ENCODE assay signal across 8 cellular contexts in genomic region chr6:7108964-7109836, GRCh38. TPM values are rescaled to one million over a fixed set of nuclear protein-coding genes. Genes with fewer than 3 reads are reported as not detected.
DNase-seq lines count a peak whose midpoint lies in the region; ATAC-seq and TF ChIP-seq lines count a peak whose summit lies in the region.

No MANE protein-coding gene starts in this region.

- peaks cover 46% of the 10 kb centered on the region for H4K20me1 ChIP-seq in SK-N-SH (ENCODE audit: insufficient read depth)

- no TSS peak for BruUV-seq in Caco-2 (replicated peaks; lab: Mats Ljungman, UMichigan)

- H3K9me3 Mint-ChIP-seq in Caco-2 (ENCODE audit: unreplicated experiment): no peaks in the 10 kb centered on the region

- ATAC-seq in left ventricle myocardium superior (peak; percentile 59), GM21360 (IDR thresholded peaks at IDR 0.05; ENCODE audit: unreplicated experiment) (no peak), GM18858 (IDR thresholded peaks at IDR 0.05; ENCODE audit: unreplicated experiment) (no peak)

- CTCF ChIA-PET in Caco-2 (lab: Charles Lee): interaction anchor here (0.6 kb wide), 1 partner anchor 118 kb away, joined by 5 read pairs; no protein-coding TSS in a partner anchor
- CTCF ChIA-PET in SK-N-SH (lab: Yijun Ruan, JAX): no interaction called here

- peak overlapping the region; percentile 40; the same call in 1 of the 2 replicates for H2AFZ ChIP-seq in SK-N-SH (ENCODE audit: low read depth)

- H3K4me3 Mint-ChIP-seq in Caco-2 (ENCODE audit: unreplicated experiment): peak overlapping the region; percentile 68

- peak overlapping the region; percentile 95 for H3K9ac ChIP-seq in SK-N-SH

- peaks cover 5% of the 10 kb centered on the region for H3F3A ChIP-seq in SK-N-SH (replicated peaks; ENCODE audit: insufficient read depth)

- no peak for TF ChIP-seq CTCF in Caco-2 (IDR thresholded peaks at IDR 0.05; ENCODE audit: insufficient read depth in 1 of 2, low read depth in 1 of 2, low read length in 1 of 2, severe bottlenecking in 1 of 2, unreplicated experiment in 1 of 2)
- TF ChIP-seq CTCF in SK-N-SH (IDR thresholded peaks at IDR 0.05): no peak

- H3K4me3 ChIP-seq in Caco-2 (ENCODE audit: low read depth, low read length) (peak overlapping the region; percentile 63), SK-N-SH (ENCODE audit: low read depth in 2 of 2, low read length in 1 of 2) (peak overlapping the region; percentile 89 to 100)

- peak overlapping the region; percentile 83 for H3K4me2 ChIP-seq in SK-N-SH

- peaks cover 18% of the 10 kb centered on the region for H3K4me1 Mint-ChIP-seq in Caco-2 (ENCODE audit: low read depth, unreplicated experiment)

- peaks cover 53% of the 10 kb centered on the region for H3K79me2 ChIP-seq in SK-N-SH (ENCODE audit: insufficient read depth)

- H3K4me1 ChIP-seq in Caco-2 (peaks cover 27% of the 10 kb centered on the region), SK-N-SH (ENCODE audit: control insufficient read depth in 1 of 2, insufficient read depth in 2 of 2, low read depth in 1 of 2, low read length in 1 of 2) (peaks cover 6 to 28% of the 10 kb centered on the region in 2 experiments; a peak in 2 of 4 replicates)

- H3K36me3 Mint-ChIP-seq in Caco-2 (ENCODE audit: insufficient read depth, unreplicated experiment): peaks cover 7% of the 10 kb centered on the region

- H3K9me2 ChIP-seq in SK-N-SH: no peaks in the 10 kb centered on the region

- H3K27me3 ChIP-seq in Caco-2 (replicated peaks; ENCODE audit: control insufficient read depth, insufficient read depth, low read length) (no peaks in the 10 kb centered on the region), SK-N-SH (ENCODE audit: insufficient read depth) (no peaks in the 10 kb centered on the region)

- peak overlapping the region in 1 of 2 experiments; percentile 64; a peak in 3 of 4 replicates for H3K27ac ChIP-seq in SK-N-SH (ENCODE audit: low read depth in 2 of 2, low read length in 1 of 2)

- POLR2A ChIA-PET in Caco-2 (lab: Charles Lee) (interaction anchor here (0.6 kb wide), 1 partner anchor 89 kb away, joined by 5 read pairs; no protein-coding TSS in a partner anchor), SK-N-SH (lab: Yijun Ruan, JAX) (interaction anchor here (0.6 kb wide), 1 partner anchor 44 kb away, joined by 4 read pairs; no protein-coding TSS in a partner anchor)

- TF ChIP-seq RAD21 in SK-N-SH (IDR thresholded peaks at IDR 0.05; ENCODE audit: low read length): no peak

- DNase-seq in Caco-2: peak; percentile 52 to 56
- DNase-seq in HK-2 (ENCODE audit: unreplicated experiment): peak; percentile 37
- peak; percentile 44 for DNase-seq in SK-N-SH
- DNase-seq in amniotic stem cell (lab: John Stamatoyannopoulos, UW): peak; percentile 55
- DNase-seq in left ventricle myocardium superior: peak; percentile 68
- peak; percentile 53 for DNase-seq in retina

- no peaks in the 10 kb centered on the region for H3K27me3 Mint-ChIP-seq in Caco-2 (ENCODE audit: insufficient read depth, unreplicated experiment)

- intact Hi-C loops in Caco-2 (cut with micrococcal nuclease; ENCODE audit: unreplicated experiment): loop anchor here (5.0 kb wide), 1 partner anchor 133 kb away; no protein-coding TSS in a partner anchor
- intact Hi-C loops in left ventricle myocardium superior (cut with micrococcal nuclease): no loop called here

- 4% methylated on average over 14 of the region's 86 CpGs for WGBS in SK-N-SH (ENCODE audit: low lambda C conversion rate)

- no peaks in the 10 kb centered on the region for H3K36me3 ChIP-seq in Caco-2 (ENCODE audit: control insufficient read depth, insufficient read depth, low read length)
- H3K36me3 ChIP-seq in SK-N-SH (replicated peaks in 1 of 2; ENCODE audit: control insufficient read depth in 1 of 2, insufficient read depth in 2 of 2, low read length in 1 of 2): no peaks in the 10 kb centered on the region

- no peaks in the 10 kb centered on the region for H3K9me3 ChIP-seq in Caco-2
- H3K9me3 ChIP-seq in SK-N-SH: no peaks in the 10 kb centered on the region

- TF ChIP-seq EP300 in SK-N-SH (IDR thresholded peaks at IDR 0.05; ENCODE audit: borderline replicate concordance in 1 of 2, low read depth in 1 of 2, low read length in 1 of 2): no peak

- H3K27ac Mint-ChIP-seq in Caco-2 (ENCODE audit: unreplicated experiment): no peak overlapping the region

TF ChIP-seq in SK-N-SH, 30 proteins besides CTCF, POLR2A, EP300 and RAD21:
- TF ChIP-seq TAF1 (IDR thresholded peaks at IDR 0.05; ENCODE audit: borderline replicate concordance, low read depth, low read length): no peak
- no peak for TF ChIP-seq RXRA (IDR thresholded peaks at IDR 0.05; ENCODE audit: borderline replicate concordance, low read depth)
- TF ChIP-seq MXI1 (IDR thresholded peaks at IDR 0.05; ENCODE audit: low read depth, low read length): no peak
- no peak for TF ChIP-seq TEAD4 (IDR thresholded peaks at IDR 0.05; ENCODE audit: borderline replicate concordance, insufficient read depth)
- no peak for TF ChIP-seq TCF12 (IDR thresholded peaks at IDR 0.05)
- no peak for TF ChIP-seq FOXM1 (IDR thresholded peaks at IDR 0.05; ENCODE audit: low read depth)
- TF ChIP-seq, protein P1, sequence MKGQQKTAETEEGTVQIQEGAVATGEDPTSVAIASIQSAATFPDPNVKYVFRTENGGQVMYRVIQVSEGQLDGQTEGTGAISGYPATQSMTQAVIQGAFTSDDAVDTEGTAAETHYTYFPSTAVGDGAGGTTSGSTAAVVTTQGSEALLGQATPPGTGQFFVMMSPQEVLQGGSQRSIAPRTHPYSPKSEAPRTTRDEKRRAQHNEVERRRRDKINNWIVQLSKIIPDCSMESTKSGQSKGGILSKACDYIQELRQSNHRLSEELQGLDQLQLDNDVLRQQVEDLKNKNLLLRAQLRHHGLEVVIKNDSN (IDR thresholded peaks at IDR 0.05; ENCODE audit: borderline replicate concordance, low read depth): no peak
- TF ChIP-seq GATA2 (CRISPR knock-in tag; IDR thresholded peaks at IDR 0.05): no peak
- TF ChIP-seq NFIC (IDR thresholded peaks at IDR 0.05; ENCODE audit: borderline replicate concordance): no peak
- TF ChIP-seq, protein P2, sequence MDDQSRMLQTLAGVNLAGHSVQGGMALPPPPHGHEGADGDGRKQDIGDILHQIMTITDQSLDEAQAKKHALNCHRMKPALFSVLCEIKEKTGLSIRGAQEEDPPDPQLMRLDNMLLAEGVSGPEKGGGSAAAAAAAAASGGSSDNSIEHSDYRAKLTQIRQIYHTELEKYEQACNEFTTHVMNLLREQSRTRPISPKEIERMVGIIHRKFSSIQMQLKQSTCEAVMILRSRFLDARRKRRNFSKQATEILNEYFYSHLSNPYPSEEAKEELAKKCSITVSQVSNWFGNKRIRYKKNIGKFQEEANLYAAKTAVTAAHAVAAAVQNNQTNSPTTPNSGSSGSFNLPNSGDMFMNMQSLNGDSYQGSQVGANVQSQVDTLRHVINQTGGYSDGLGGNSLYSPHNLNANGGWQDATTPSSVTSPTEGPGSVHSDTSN (IDR thresholded peaks at IDR 0.05): no peak
- no peak for TF ChIP-seq USF2 (IDR thresholded peaks at IDR 0.05; ENCODE audit: borderline replicate concordance, low read depth, low read length)
- no peak for TF ChIP-seq ELF1 (IDR thresholded peaks at IDR 0.05)
- TF ChIP-seq RFX5 (IDR thresholded peaks at IDR 0.05; ENCODE audit: low read length): no peak
- no peak for TF ChIP-seq ZBTB33 (IDR thresholded peaks at IDR 0.05; ENCODE audit: borderline replicate concordance, low read depth)
- TF ChIP-seq CHD2 (IDR thresholded peaks at IDR 0.05; ENCODE audit: low read length, partially characterized antibody): no peak
- TF ChIP-seq RCOR1 (IDR thresholded peaks at IDR 0.05; ENCODE audit: low read length): no peak

RNA-seq across cellular contexts. Expression of gene RREB1, which starts 1.4 kb away (rescaled TPM):
- total RNA-seq in Caco-2 (2022) (48.6 and 51.1 TPM in 2 replicates), left ventricle myocardium superior (36.2 TPM)
- 1.5 and 2.0 TPM in 2 replicates for polyA plus RNA-seq in SK-N-SH (2012; rRNA removed)
- polyA plus RNA-seq in SK-N-SH (2012; cell fraction: cytosol; rRNA removed): 1.2 and 1.6 TPM in 2 replicates
- 7.5 and 8.0 TPM in 2 replicates for polyA plus RNA-seq in SK-N-SH (2012; cell fraction: nucleus; rRNA removed)
